In genomic region chr19:48627211-48627864, GRCh38 we compare ENCODE assay signal across 1 cellular context.
TF ChIP-seq lines count a peak whose summit lies in the region.

No MANE protein-coding gene starts in this region.

TF ChIP-seq in HCT116, 20 proteins besides CTCF, POLR2A, EP300 and RAD21:
- TF ChIP-seq REST (IDR thresholded peaks at IDR 0.05; ENCODE audit: low read depth): no peak
- TF ChIP-seq ATF3 (IDR thresholded peaks at IDR 0.05): no peak
- no peak for TF ChIP-seq EGR1 (IDR thresholded peaks at IDR 0.05; ENCODE audit: low read depth)
- no peak for TF ChIP-seq FOSL1 (IDR thresholded peaks at IDR 0.05; ENCODE audit: low read depth)
- no peak for TF ChIP-seq SP1 (IDR thresholded peaks at IDR 0.05; ENCODE audit: low read depth)
- no peak for TF ChIP-seq ELF1 (IDR thresholded peaks at IDR 0.05; ENCODE audit: borderline replicate concordance, low read depth)
- TF ChIP-seq MAX (IDR thresholded peaks at IDR 0.05): no peak
- TF ChIP-seq ZBTB33 (IDR thresholded peaks at IDR 0.05; ENCODE audit: extremely low read depth, insufficient replicate concordance, low read length): no peak
- TF ChIP-seq YY1 (IDR thresholded peaks at IDR 0.05; ENCODE audit: extremely low read depth, insufficient replicate concordance, low read depth, low read length): no peak
- no peak for TF ChIP-seq ZFX (IDR thresholded peaks at IDR 0.05)
- no peak; the same call in 1 of the 2 replicates for TF ChIP-seq POLR2AphosphoS5 (IDR thresholded peaks at IDR 0.05; ENCODE audit: low read depth, low read length)
- no peak for TF ChIP-seq CBX3 (IDR thresholded peaks at IDR 0.05; ENCODE audit: low read depth)
- TF ChIP-seq TCF7L2 (IDR thresholded peaks at IDR 0.05; ENCODE audit: borderline replicate concordance, extremely low read depth, insufficient read depth, insufficient read length): no peak
- no peak for TF ChIP-seq EZH2phosphoT487 (IDR thresholded peaks at IDR 0.05; ENCODE audit: borderline replicate concordance)
- TF ChIP-seq CEBPB (IDR thresholded peaks at IDR 0.05; ENCODE audit: low read depth): no peak
- no peak for TF ChIP-seq EZH2 (IDR thresholded peaks at IDR 0.05)
